Comparison of ENCODE assay signal across 37 cellular contexts in the genomic region with DNA sequence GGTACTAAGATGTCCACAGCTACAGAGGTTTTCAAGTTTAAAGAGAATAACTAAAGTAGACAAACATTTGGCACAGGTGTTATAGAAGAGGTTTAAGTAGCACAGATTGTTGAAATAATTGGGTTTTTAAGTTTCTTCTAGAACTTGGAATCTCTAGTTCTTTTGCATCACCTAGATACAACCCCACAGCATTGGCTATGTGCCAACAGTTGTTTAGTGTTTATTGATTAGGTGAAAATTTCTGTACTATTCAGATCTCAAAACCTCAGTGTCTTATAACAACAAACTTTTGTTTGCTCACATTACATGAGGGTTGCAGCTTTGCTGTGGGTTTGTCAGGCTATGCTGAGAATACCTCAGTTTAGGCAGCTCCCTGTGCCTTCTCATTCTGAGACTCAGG.
"Had no signal": no experiment of that assay in that cellular context is flagged by ENCODE, and none has a peak within 500 bp of the region (broad histone marks: within the 10 kb centered on the region; RNA-seq: fewer than 3 reads in every experiment).

No MANE protein-coding gene starts in this region.

- H3K27me3 ChIP-seq: adrenal gland, ascending aorta, cardiac muscle cell had no signal

- H3K27me3 Mint-ChIP-seq: activated B cell treated with CpG ODN at 0.5 μM for 24 hours; activated CD4-positive, alpha-beta memory T cell treated with anti-CD3 and anti-CD28 coated beads for 36 hours; activated CD4-positive, alpha-beta T cell treated with anti-CD3 and anti-CD28 coated beads, Interleukin-2, amount 10 ng/mL, durations not matched to agents 24 days and 14 days; activated CD8-positive, alpha-beta T cell treated with anti-CD3 and anti-CD28 coated beads for 36 hours; activated naive CD8-positive, alpha-beta T cell treated with anti-CD3 and anti-CD28 coated beads for 36 hours; activated T-helper 17 cell treated with anti-CD3 and anti-CD28 coated beads, Interleukin-2, amount 50 U/mL, for 72 hours; brain; central memory CD8-positive, alpha-beta T cell had no signal

- FAIRE-seq: bronchial epithelial cell, TTC549 had no signal

- H3K4me3 Mint-ChIP-seq: activated B cell treated with CpG ODN at 0.5 μM for 24 hours; activated CD4-positive, alpha-beta memory T cell treated with anti-CD3 and anti-CD28 coated beads for 36 hours; activated CD4-positive, alpha-beta T cell treated with anti-CD3 and anti-CD28 coated beads, Interleukin-2, amount 10 ng/mL, durations not matched to agents 24 days and 14 days; activated CD8-positive, alpha-beta T cell treated with anti-CD3 and anti-CD28 coated beads for 36 hours; activated naive CD4-positive, alpha-beta T cell treated with anti-CD3 and anti-CD28 coated beads for 36 hours; activated naive CD8-positive, alpha-beta T cell treated with anti-CD3 and anti-CD28 coated beads for 36 hours; activated T-cell treated with anti-CD3 and anti-CD28 coated beads, Interleukin-2, amount 50 U/mL, for 4 hours; activated T-cell treated with anti-CD3 and anti-CD28 coated beads, Interleukin-2, amount 50 U/mL, for 72 hours; activated T-helper 1 cell treated with anti-CD3 and anti-CD28 coated beads, Interleukin-12 subunit alpha, Interleukin-12 subunit beta, Interleukin-2, Interleukin-4 antibody, amounts not matched to agents 30 ng/mL and 10 ng/mL and 1 ng/mL, durations not matched to agents 14 hours and 24 hours and 36 hours; activated T-helper 17 cell treated with anti-CD3 and anti-CD28 coated beads, Interleukin-2, amount 50 U/mL, for 72 hours; brain; central memory CD8-positive, alpha-beta T cell; T-helper 1 cell treated with Interleukin-12 subunit alpha and Interleukin-12 subunit beta and Interleukin-4 antibody, amounts not matched to agents 30 μg/mL and 1 μg/mL, for 36 hours; T-helper 2 cell treated with Interferon-gamma antibody and Interleukin-4, amounts not matched to agents 5 μg/mL and 100 μg/mL, for 36 hours had no signal

- H3K36me3 ChIP-seq: adrenal gland, ascending aorta, cardiac muscle cell had no signal

- ATAC-seq: activated CD8-positive, alpha-beta T cell treated with anti-CD3 and anti-CD28 coated beads for 36 hours; activated naive CD4-positive, alpha-beta T cell treated with anti-CD3 and anti-CD28 coated beads, Interleukin-2, amount 50 U/mL, for 72 hours; activated T-cell treated with anti-CD3 and anti-CD28 coated beads, Interleukin-2, amount 50 U/mL, for 4 hours; activated T-cell treated with anti-CD3 and anti-CD28 coated beads, Interleukin-2, amount 50 U/mL, for 72 hours; activated T-helper 17 cell treated with anti-CD3 and anti-CD28 coated beads, Interleukin-2, amount 50 U/mL, for 72 hours had no signal

- H3K36me3 Mint-ChIP-seq: activated CD4-positive, alpha-beta memory T cell treated with anti-CD3 and anti-CD28 coated beads for 36 hours; brain had no signal

- H3K4me1 Mint-ChIP-seq: activated B cell treated with CpG ODN at 0.5 μM for 24 hours; activated CD4-positive, alpha-beta T cell treated with anti-CD3 and anti-CD28 coated beads, Interleukin-2, amount 10 ng/mL, durations not matched to agents 24 days and 14 days; activated naive CD8-positive, alpha-beta T cell treated with anti-CD3 and anti-CD28 coated beads for 36 hours; activated T-helper 17 cell treated with anti-CD3 and anti-CD28 coated beads, Interleukin-2, amount 50 U/mL, for 72 hours; brain; central memory CD8-positive, alpha-beta T cell had no signal

- DNase-seq: activated B cell treated with CpG ODN at 0.5 μM for 24 hours; activated CD4-positive, alpha-beta memory T cell treated with anti-CD3 and anti-CD28 coated beads for 36 hours; activated CD4-positive, alpha-beta T cell treated with anti-CD3 and anti-CD28 coated beads for 4 hours; activated CD4-positive, alpha-beta T cell treated with anti-CD3 and anti-CD28 coated beads, Interleukin-2, amount 10 ng/mL, durations not matched to agents 24 days and 14 days; activated CD4-positive, alpha-beta T cell treated with anti-CD3 and anti-CD28 coated beads, Interleukin-2, amount 50 U/mL, for 1 hour; activated CD4-positive, alpha-beta T cell treated with anti-CD3 and anti-CD28 coated beads, Interleukin-2, amount 50 U/mL, for 4 hours; activated CD4-positive, CD25-positive, alpha-beta regulatory T cell treated with anti-CD3 and anti-CD28 coated beads, Interleukin-2, amount 50 U/mL, for 72 hours; activated CD8-positive, alpha-beta memory T cell treated with anti-CD3 and anti-CD28 coated beads, Interleukin-2, amount 50 U/mL, for 4 hours; activated CD8-positive, alpha-beta T cell treated with anti-CD3 and anti-CD28 coated beads for 36 hours; activated effector memory CD4-positive, alpha-beta T cell treated with anti-CD3 and anti-CD28 coated beads, Interleukin-2, amount 50 U/mL, for 16 hours; activated gamma-delta T cell treated with Interleukin-2 at 50 U/mL for 16 hours; activated naive CD4-positive, alpha-beta T cell; activated naive CD4-positive, alpha-beta T cell treated with anti-CD3 and anti-CD28 coated beads for 36 hours; activated naive CD4-positive, alpha-beta T cell treated with anti-CD3 and anti-CD28 coated beads, Interleukin-2, amount 50 U/mL, for 16 hours; activated naive CD8-positive, alpha-beta T cell treated with anti-CD3 and anti-CD28 coated beads for 36 hours; activated T-cell treated with anti-CD3 and anti-CD28 coated beads for 4 hours; activated T-cell treated with anti-CD3 and anti-CD28 coated beads, Interleukin-2, amount 50 U/mL, for 1 hour; activated T-cell treated with anti-CD3 and anti-CD28 coated beads, Interleukin-2, amount 50 U/mL, for 4 hours; activated T-cell treated with anti-CD3 and anti-CD28 coated beads, Interleukin-2, amount 50 U/mL, for 72 hours; adrenal gland; amygdala; caudate nucleus; cerebellar nuclear complex; T-helper 2 cell; T-helper 9 cell had no signal

- H3K9me3 ChIP-seq: adrenal gland, ascending aorta had no signal

- H3K27ac Mint-ChIP-seq: activated B cell treated with CpG ODN at 0.5 μM for 24 hours; activated CD4-positive, alpha-beta memory T cell treated with anti-CD3 and anti-CD28 coated beads for 36 hours; activated CD4-positive, alpha-beta T cell treated with anti-CD3 and anti-CD28 coated beads, Interleukin-2, amount 10 ng/mL, durations not matched to agents 24 days and 14 days; activated CD8-positive, alpha-beta T cell treated with anti-CD3 and anti-CD28 coated beads for 36 hours; activated naive CD4-positive, alpha-beta T cell treated with anti-CD3 and anti-CD28 coated beads for 36 hours; activated naive CD4-positive, alpha-beta T cell treated with anti-CD3 and anti-CD28 coated beads, Interleukin-2, amount 50 U/mL, for 72 hours; activated naive CD8-positive, alpha-beta T cell treated with anti-CD3 and anti-CD28 coated beads for 36 hours; activated T-cell treated with anti-CD3 and anti-CD28 coated beads, Interleukin-2, amount 50 U/mL, for 72 hours; activated T-helper 1 cell treated with anti-CD3 and anti-CD28 coated beads, Interleukin-12 subunit alpha, Interleukin-12 subunit beta, Interleukin-2, Interleukin-4 antibody, amounts not matched to agents 30 ng/mL and 10 ng/mL and 1 ng/mL, durations not matched to agents 14 hours and 24 hours and 36 hours; activated T-helper 17 cell treated with anti-CD3 and anti-CD28 coated beads, Interleukin-2, amount 50 U/mL, for 72 hours; brain; T-helper 1 cell treated with Interleukin-12 subunit alpha and Interleukin-12 subunit beta and Interleukin-4 antibody, amounts not matched to agents 30 μg/mL and 1 μg/mL, for 36 hours; T-helper 2 cell treated with Interferon-gamma antibody and Interleukin-4, amounts not matched to agents 5 μg/mL and 100 μg/mL, for 36 hours had no signal

- H3K4me3 ChIP-seq: adrenal gland, ascending aorta, cardiac muscle cell had no signal

- H3K27ac ChIP-seq: adrenal gland, ascending aorta, cardiac muscle cell, VCaP had no signal

- H3K4me1 ChIP-seq: adrenal gland, ascending aorta had no signal
